19 cellular contexts compared by ENCODE assay signal in genomic region chr20:53037621-53038020, GRCh38.
"Had no signal": no experiment of that assay in that cellular context is flagged by ENCODE, and none has a peak within 500 bp of the region (broad histone marks: within the 10 kb centered on the region; RNA-seq: fewer than 3 reads in every experiment).

No MANE protein-coding gene starts in this region.

- H3K27me3 ChIP-seq: heart right ventricle, spleen, transverse colon, uterus had no signal

- H3K9me3 Mint-ChIP-seq: natural killer cell; stimulated activated naive B cell treated with anti-CD40 and anti-IgM and Interleukin-4, amounts not matched to agents 10 μg/mL and 1 μg/mL and 100 μg/mL, for 72 hours; stimulated activated naive CD8-positive, alpha-beta T cell treated with anti-CD3 and anti-CD28 coated beads, Interleukin-15, amount 100 ng/mL, for 72 hours had no signal

- DNase-seq: cortex of kidney; dorsolateral prefrontal cortex; effector CD8-positive, alpha-beta T cell; heart right ventricle; hypothalamus; natural killer cell; psoas muscle; spleen; stimulated activated CD4-positive, alpha-beta T cell treated with anti-CD3 and anti-CD28 coated beads, Interleukin-15, amount 100 ng/mL, for 24 hours; stimulated activated CD4-positive, alpha-beta T cell treated with anti-CD3 and anti-CD28 coated beads, Interleukin-1b, Interleukin-23, amount 100 ng/mL, for 48 hours; stimulated activated CD4-positive, alpha-beta T cell treated with anti-CD3 and anti-CD28 coated beads, Interleukin-4, amount 100 ng/mL, for 4 hours; stimulated activated naive B cell treated with anti-CD40 and anti-IgM and Interleukin-4, amounts not matched to agents 10 μg/mL and 1 μg/mL and 100 μg/mL, for 72 hours; stimulated activated naive CD8-positive, alpha-beta T cell treated with anti-CD3 and anti-CD28 coated beads, Interleukin-15, amount 100 ng/mL, for 72 hours; transverse colon had no signal

- H3K4me3 Mint-ChIP-seq: mesothelial cell of epicardium; natural killer cell; stimulated activated naive B cell treated with anti-CD40 and anti-IgM and Interleukin-4, amounts not matched to agents 10 μg/mL and 1 μg/mL and 100 μg/mL, for 72 hours; stimulated activated naive CD8-positive, alpha-beta T cell treated with anti-CD3 and anti-CD28 coated beads, Interleukin-15, amount 100 ng/mL, for 72 hours had no signal

- H3K36me3 ChIP-seq: heart right ventricle, spleen, thoracic aorta, transverse colon, uterus had no signal

- H3K4me1 Mint-ChIP-seq: natural killer cell had no signal

- H3K36me3 Mint-ChIP-seq: natural killer cell; stimulated activated naive B cell treated with anti-CD40 and anti-IgM and Interleukin-4, amounts not matched to agents 10 μg/mL and 1 μg/mL and 100 μg/mL, for 72 hours had no signal

- H3K27ac ChIP-seq: dorsolateral prefrontal cortex, heart right ventricle, psoas muscle, spleen, thoracic aorta, transverse colon had no signal

- H3K27ac Mint-ChIP-seq: mesothelial cell of epicardium; natural killer cell; stimulated activated naive CD8-positive, alpha-beta T cell treated with anti-CD3 and anti-CD28 coated beads, Interleukin-15, amount 100 ng/mL, for 72 hours had no signal

- H3K27me3 Mint-ChIP-seq: stimulated activated naive CD8-positive, alpha-beta T cell treated with anti-CD3 and anti-CD28 coated beads, Interleukin-15, amount 100 ng/mL, for 72 hours had no signal

- H3K4me1 ChIP-seq: psoas muscle, transverse colon had no signal

- H3K9me3 ChIP-seq: heart right ventricle, psoas muscle, spleen, thoracic aorta, transverse colon, uterus had no signal

- H3K4me3 ChIP-seq: dorsolateral prefrontal cortex, heart right ventricle, psoas muscle, spleen, thoracic aorta, transverse colon, uterus had no signal

- FAIRE-seq: frontal cortex, islet of Langerhans had no signal
